In genomic region chr22:29216873-29217666, GRCh38 we compare ENCODE assay signal across 12 cellular contexts. TPM values are rescaled to one million over a fixed set of nuclear protein-coding genes. Genes with fewer than 3 reads are reported as not detected.
DNase-seq lines count a peak whose midpoint lies in the region; ATAC-seq and TF ChIP-seq lines count a peak whose summit lies in the region.
"Had no signal": no experiment of that assay in that cellular context is flagged by ENCODE, and none has a peak within 500 bp of the region (broad histone marks: within the 10 kb centered on the region; RNA-seq: fewer than 3 reads in every experiment).

No MANE protein-coding gene starts in this region.

- no peaks in the 10 kb centered on the region for H3K4me1 Mint-ChIP-seq in natural killer cell treated with Interleukin-12 subunit alpha and Interleukin-12 subunit beta and Interleukin-15 and Interleukin-18, amount 100 ng/mL, for 72 hours (ENCODE audit: low read depth in 2 of 2)
- H3K4me1 Mint-ChIP-seq in natural killer cell (no peaks in the 10 kb centered on the region), MCF 10A (ENCODE audit: insufficient read depth, unreplicated experiment) (no peaks in the 10 kb centered on the region)
- H3K4me1 Mint-ChIP-seq: memory B cell, T-cell had no signal

- H3K4me3 ChIP-seq in left lung: no peak overlapping the region
- H3K4me3 ChIP-seq in upper lobe of right lung: no peak overlapping the region
- no peak overlapping the region for H3K4me3 ChIP-seq in prostate gland

- POLR2A ChIA-PET in MCF 10A (lab: Yijun Ruan, JAX): no interaction called here

- H3K9me3 Mint-ChIP-seq in natural killer cell treated with Interleukin-12 subunit alpha and Interleukin-12 subunit beta and Interleukin-15 and Interleukin-18, amount 100 ng/mL, for 72 hours: no peaks in the 10 kb centered on the region
- H3K9me3 Mint-ChIP-seq in natural killer cell (no peaks in the 10 kb centered on the region), MCF 10A (ENCODE audit: unreplicated experiment) (no peaks in the 10 kb centered on the region)
- H3K9me3 Mint-ChIP-seq: memory B cell, T-cell had no signal

- H3K4me1 ChIP-seq in left lung (peaks cover 0 to 13% of the 10 kb centered on the region in 2 donors), upper lobe of right lung (no peaks in the 10 kb centered on the region), prostate gland (replicated peaks) (no peaks in the 10 kb centered on the region)

- H3K4me3 Mint-ChIP-seq in natural killer cell treated with Interleukin-12 subunit alpha and Interleukin-12 subunit beta and Interleukin-15 and Interleukin-18, amount 100 ng/mL, for 72 hours: no peak overlapping the region
- H3K4me3 Mint-ChIP-seq in natural killer cell: no peak overlapping the region
- H3K4me3 Mint-ChIP-seq in MCF 10A (ENCODE audit: unreplicated experiment): no peak overlapping the region
- H3K4me3 Mint-ChIP-seq: memory B cell, T-cell had no signal

- TF ChIP-seq POLR2A in prostate gland (IDR thresholded peaks at IDR 0.05): no peak

- H3K27ac Mint-ChIP-seq in natural killer cell treated with Interleukin-12 subunit alpha and Interleukin-12 subunit beta and Interleukin-15 and Interleukin-18, amount 100 ng/mL, for 72 hours: peak overlapping the region in 1 of 2 donors; percentile 68
- H3K27ac Mint-ChIP-seq in natural killer cell: no peak overlapping the region
- H3K27ac Mint-ChIP-seq in MCF 10A (ENCODE audit: low read depth, unreplicated experiment): no peak overlapping the region
- H3K27ac Mint-ChIP-seq: memory B cell, T-cell had no signal

- DNase-seq in natural killer cell treated with Interleukin-12 subunit alpha and Interleukin-12 subunit beta and Interleukin-15 and Interleukin-18, amount 100 ng/mL, for 72 hours (ENCODE audit: low spot score): no peak
- DNase-seq in natural killer cell (no peak), MCF 10A (ENCODE audit: unreplicated experiment) (peak; percentile 62), left lung (peak in 1 of 2 donors; percentile 81), upper lobe of right lung (no peak), cerebellum (ENCODE audit: low spot score) (no peak), prostate gland (ENCODE audit: low spot score) (no peak)
- DNase-seq: NCI-H69; stimulated activated naive CD4-positive, alpha-beta T cell; T-cell had no signal

- ATAC-seq in natural killer cell treated with Interleukin-12 subunit alpha and Interleukin-12 subunit beta and Interleukin-15 and Interleukin-18, amount 100 ng/mL, for 72 hours: peak; percentile 6 to 74
- no peak for ATAC-seq in natural killer cell
- ATAC-seq in left lung: peak; percentile 59
- peak; percentile 60 for ATAC-seq in upper lobe of right lung
- ATAC-seq in HG02870 (IDR thresholded peaks at IDR 0.05; ENCODE audit: unreplicated experiment): no peak
- ATAC-seq: T-cell had no signal

- H3K9me3 ChIP-seq in left lung: no peaks in the 10 kb centered on the region
- no peaks in the 10 kb centered on the region for H3K9me3 ChIP-seq in upper lobe of right lung
- no peaks in the 10 kb centered on the region for H3K9me3 ChIP-seq in prostate gland

- H3K27me3 ChIP-seq in left lung (no peaks in the 10 kb centered on the region), upper lobe of right lung (no peaks in the 10 kb centered on the region), prostate gland (replicated peaks; ENCODE audit: insufficient read depth) (no peaks in the 10 kb centered on the region)

- H3K36me3 ChIP-seq in left lung (no peaks in the 10 kb centered on the region), upper lobe of right lung (no peaks in the 10 kb centered on the region), prostate gland (no peaks in the 10 kb centered on the region)

- TF ChIP-seq CTCF in natural killer cell (IDR thresholded peaks at IDR 0.05) (no peak), MCF 10A (IDR thresholded peaks at IDR 0.05; ENCODE audit: unreplicated experiment) (no peak), left lung (IDR thresholded peaks at IDR 0.05) (no peak), upper lobe of right lung (IDR thresholded peaks at IDR 0.05) (no peak), prostate gland (IDR thresholded peaks at IDR 0.05) (no peak)

- 58% methylated on average over 14 of the region's 14 CpGs for WGBS in prostate gland

- no TSS peak for BruUV-seq in MCF 10A (replicated peaks; lab: Mats Ljungman, UMichigan)

- no peaks in the 10 kb centered on the region for H3K27me3 Mint-ChIP-seq in natural killer cell treated with Interleukin-12 subunit alpha and Interleukin-12 subunit beta and Interleukin-15 and Interleukin-18, amount 100 ng/mL, for 72 hours
- H3K27me3 Mint-ChIP-seq in natural killer cell (ENCODE audit: low read depth in 2 of 2): no peaks in the 10 kb centered on the region
- no peaks in the 10 kb centered on the region for H3K27me3 Mint-ChIP-seq in MCF 10A (ENCODE audit: insufficient read depth, unreplicated experiment)
- H3K27me3 Mint-ChIP-seq: T-cell had no signal

- CTCF ChIA-PET in MCF 10A (lab: Yijun Ruan, JAX): interaction anchor here (1.0 to 1.9 kb wide), 2 partner anchors 29 kb away, joined by 3 to 5 read pairs; no protein-coding TSS in a partner anchor

- intact Hi-C loops in natural killer cell (cut with micrococcal nuclease) (no loop called here), MCF 10A (cut with micrococcal nuclease) (no loop called here), left lung (cut with DNase I) (no loop called here), upper lobe of right lung (cut with DNase I) (no loop called here), prostate gland (cut with DNase I) (no loop called here)

- no peaks in the 10 kb centered on the region for H3K36me3 Mint-ChIP-seq in natural killer cell treated with Interleukin-12 subunit alpha and Interleukin-12 subunit beta and Interleukin-15 and Interleukin-18, amount 100 ng/mL, for 72 hours
- H3K36me3 Mint-ChIP-seq in natural killer cell (no peaks in the 10 kb centered on the region), MCF 10A (ENCODE audit: insufficient read depth, unreplicated experiment) (no peaks in the 10 kb centered on the region)
- H3K36me3 Mint-ChIP-seq: memory B cell, T-cell had no signal

- no peak overlapping the region for H3K27ac ChIP-seq in left lung
- H3K27ac ChIP-seq in upper lobe of right lung: peak overlapping the region; percentile 47
- no peak overlapping the region for H3K27ac ChIP-seq in prostate gland

RNA-seq across cellular contexts. Expression of gene EMID1, which starts 11.4 kb away (rescaled TPM):
- total RNA-seq in natural killer cell treated with Interleukin-12 subunit alpha and Interleukin-12 subunit beta and Interleukin-15 and Interleukin-18, amount 100 ng/mL, for 72 hours: under 1 TPM; 0.67 to 0.71 TPM
- total RNA-seq in natural killer cell (1 to 10 TPM in 1 of 3 donors, under 1 TPM in 2; 0.59 to 1.3 (median 0.65) TPM), MCF 10A (2022) (not detected in 2 replicates), left lung (10 to 100 TPM; 10.5 to 17.7 TPM), upper lobe of right lung (15.2 TPM), cerebellum (8.0 TPM), prostate gland (10 to 100 TPM; 12.8 to 14.7 TPM)

RNA-seq across cellular contexts. Expression of gene RHBDD3, which starts 50.7 kb away (rescaled TPM):
- 10 to 100 TPM; 33.6 to 69.0 TPM for total RNA-seq in natural killer cell treated with Interleukin-12 subunit alpha and Interleukin-12 subunit beta and Interleukin-15 and Interleukin-18, amount 100 ng/mL, for 72 hours
- total RNA-seq in natural killer cell (10 to 100 TPM; 16.6 to 20.9 (median 17.9) TPM), MCF 10A (2022) (32.5 and 48.0 TPM in 2 replicates), left lung (10 to 100 TPM; 24.1 to 34.7 TPM), upper lobe of right lung (19.0 TPM), cerebellum (21.1 TPM), prostate gland (10 to 100 TPM; 66.9 to 74.6 TPM)

RNA-seq across cellular contexts. Expression of gene EWSR1, which starts 51.0 kb away (rescaled TPM):
- total RNA-seq in natural killer cell treated with Interleukin-12 subunit alpha and Interleukin-12 subunit beta and Interleukin-15 and Interleukin-18, amount 100 ng/mL, for 72 hours: 100 to 1,000 TPM; 344 to 348 TPM
- 100 to 1,000 TPM; 366 to 387 (median 382) TPM for total RNA-seq in natural killer cell
- 403 and 486 TPM in 2 replicates for total RNA-seq in MCF 10A (2022)
- total RNA-seq in left lung: 100 to 1,000 TPM; 125 to 189 TPM
- total RNA-seq in upper lobe of right lung: 149 TPM
- 206 TPM for total RNA-seq in cerebellum
- 100 to 1,000 TPM; 181 to 213 TPM for total RNA-seq in prostate gland

Comparison
In these comparisons a context has a peak if more than half of its experiments do, and no peak if none do; other contexts are left out.
1. ATAC-seq: peak in natural killer cell treated with Interleukin-12 subunit alpha and Interleukin-12 subunit beta and Interleukin-15 and Interleukin-18, amount 100 ng/mL, for 72 hours (2 of 2), left lung (single experiment) and upper lobe of right lung (single experiment); none in natural killer cell (0 of 3) and HG02870 (single experiment).